Comparison of ENCODE assay signal across 1 cellular context in genomic region chr12:59637657-59638150, GRCh38.
TF ChIP-seq lines count a peak whose summit lies in the region.

No MANE protein-coding gene starts in this region.

TF ChIP-seq in GM12878, 131 proteins besides CTCF, POLR2A, EP300 and RAD21:
- TF ChIP-seq SPI1 (IDR thresholded peaks at IDR 0.05; ENCODE audit: borderline replicate concordance, insufficient read depth, low read depth, low read length) (no peak), NFIC (IDR thresholded peaks at IDR 0.05; ENCODE audit: low read depth, low read length) (no peak), GATAD2B (conservative IDR thresholded peaks at IDR 0.05; ENCODE audit: low read depth) (no peak), NBN (IDR thresholded peaks at IDR 0.05) (no peak), JUNB (IDR thresholded peaks at IDR 0.05) (no peak), MAX (IDR thresholded peaks at IDR 0.05; ENCODE audit: low read depth, low read length) (no peak), PML (IDR thresholded peaks at IDR 0.05; ENCODE audit: low read length) (no peak), IRF5 (IDR thresholded peaks at IDR 0.05; ENCODE audit: borderline replicate concordance) (no peak), SUZ12 (IDR thresholded peaks at IDR 0.05; ENCODE audit: unreplicated experiment) (no peak), PAX8 (IDR thresholded peaks at IDR 0.05) (no peak), USF2 (IDR thresholded peaks at IDR 0.05; ENCODE audit: borderline replicate concordance, low read depth, low read length) (no peak), MTA2 (IDR thresholded peaks at IDR 0.05; ENCODE audit: low read depth) (no peak), POLR2AphosphoS5 (IDR thresholded peaks at IDR 0.05; ENCODE audit: low read length) (no peak), EGR1 (IDR thresholded peaks at IDR 0.05; ENCODE audit: borderline replicate concordance in 1 of 2, low read depth in 2 of 2, low read length in 2 of 2) (no peak), MXI1 (IDR thresholded peaks at IDR 0.05; ENCODE audit: low read depth, low read length) (no peak), DPF2 (IDR thresholded peaks at IDR 0.05) (no peak), ASH2L (IDR thresholded peaks at IDR 0.05; ENCODE audit: borderline replicate concordance, low read depth) (no peak)
- TF ChIP-seq, protein P1, sequence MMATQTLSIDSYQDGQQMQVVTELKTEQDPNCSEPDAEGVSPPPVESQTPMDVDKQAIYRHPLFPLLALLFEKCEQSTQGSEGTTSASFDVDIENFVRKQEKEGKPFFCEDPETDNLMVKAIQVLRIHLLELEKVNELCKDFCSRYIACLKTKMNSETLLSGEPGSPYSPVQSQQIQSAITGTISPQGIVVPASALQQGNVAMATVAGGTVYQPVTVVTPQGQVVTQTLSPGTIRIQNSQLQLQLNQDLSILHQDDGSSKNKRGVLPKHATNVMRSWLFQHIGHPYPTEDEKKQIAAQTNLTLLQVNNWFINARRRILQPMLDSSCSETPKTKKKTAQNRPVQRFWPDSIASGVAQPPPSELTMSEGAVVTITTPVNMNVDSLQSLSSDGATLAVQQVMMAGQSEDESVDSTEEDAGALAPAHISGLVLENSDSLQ (IDR thresholded peaks at IDR 0.05), result no peak
- TF ChIP-seq, protein P2, sequence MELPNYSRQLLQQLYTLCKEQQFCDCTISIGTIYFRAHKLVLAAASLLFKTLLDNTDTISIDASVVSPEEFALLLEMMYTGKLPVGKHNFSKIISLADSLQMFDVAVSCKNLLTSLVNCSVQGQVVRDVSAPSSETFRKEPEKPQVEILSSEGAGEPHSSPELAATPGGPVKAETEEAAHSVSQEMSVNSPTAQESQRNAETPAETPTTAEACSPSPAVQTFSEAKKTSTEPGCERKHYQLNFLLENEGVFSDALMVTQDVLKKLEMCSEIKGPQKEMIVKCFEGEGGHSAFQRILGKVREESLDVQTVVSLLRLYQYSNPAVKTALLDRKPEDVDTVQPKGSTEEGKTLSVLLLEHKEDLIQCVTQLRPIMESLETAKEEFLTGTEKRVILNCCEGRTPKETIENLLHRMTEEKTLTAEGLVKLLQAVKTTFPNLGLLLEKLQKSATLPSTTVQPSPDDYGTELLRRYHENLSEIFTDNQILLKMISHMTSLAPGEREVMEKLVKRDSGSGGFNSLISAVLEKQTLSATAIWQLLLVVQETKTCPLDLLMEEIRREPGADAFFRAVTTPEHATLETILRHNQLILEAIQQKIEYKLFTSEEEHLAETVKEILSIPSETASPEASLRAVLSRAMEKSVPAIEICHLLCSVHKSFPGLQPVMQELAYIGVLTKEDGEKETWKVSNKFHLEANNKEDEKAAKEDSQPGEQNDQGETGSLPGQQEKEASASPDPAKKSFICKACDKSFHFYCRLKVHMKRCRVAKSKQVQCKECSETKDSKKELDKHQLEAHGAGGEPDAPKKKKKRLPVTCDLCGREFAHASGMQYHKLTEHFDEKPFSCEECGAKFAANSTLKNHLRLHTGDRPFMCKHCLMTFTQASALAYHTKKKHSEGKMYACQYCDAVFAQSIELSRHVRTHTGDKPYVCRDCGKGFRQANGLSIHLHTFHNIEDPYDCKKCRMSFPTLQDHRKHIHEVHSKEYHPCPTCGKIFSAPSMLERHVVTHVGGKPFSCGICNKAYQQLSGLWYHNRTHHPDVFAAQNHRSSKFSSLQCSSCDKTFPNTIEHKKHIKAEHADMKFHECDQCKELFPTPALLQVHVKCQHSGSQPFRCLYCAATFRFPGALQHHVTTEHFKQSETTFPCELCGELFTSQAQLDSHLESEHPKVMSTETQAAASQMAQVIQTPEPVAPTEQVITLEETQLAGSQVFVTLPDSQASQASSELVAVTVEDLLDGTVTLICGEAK (IDR thresholded peaks at IDR 0.05; ENCODE audit: borderline replicate concordance), result no peak
- TF ChIP-seq, protein P3, sequence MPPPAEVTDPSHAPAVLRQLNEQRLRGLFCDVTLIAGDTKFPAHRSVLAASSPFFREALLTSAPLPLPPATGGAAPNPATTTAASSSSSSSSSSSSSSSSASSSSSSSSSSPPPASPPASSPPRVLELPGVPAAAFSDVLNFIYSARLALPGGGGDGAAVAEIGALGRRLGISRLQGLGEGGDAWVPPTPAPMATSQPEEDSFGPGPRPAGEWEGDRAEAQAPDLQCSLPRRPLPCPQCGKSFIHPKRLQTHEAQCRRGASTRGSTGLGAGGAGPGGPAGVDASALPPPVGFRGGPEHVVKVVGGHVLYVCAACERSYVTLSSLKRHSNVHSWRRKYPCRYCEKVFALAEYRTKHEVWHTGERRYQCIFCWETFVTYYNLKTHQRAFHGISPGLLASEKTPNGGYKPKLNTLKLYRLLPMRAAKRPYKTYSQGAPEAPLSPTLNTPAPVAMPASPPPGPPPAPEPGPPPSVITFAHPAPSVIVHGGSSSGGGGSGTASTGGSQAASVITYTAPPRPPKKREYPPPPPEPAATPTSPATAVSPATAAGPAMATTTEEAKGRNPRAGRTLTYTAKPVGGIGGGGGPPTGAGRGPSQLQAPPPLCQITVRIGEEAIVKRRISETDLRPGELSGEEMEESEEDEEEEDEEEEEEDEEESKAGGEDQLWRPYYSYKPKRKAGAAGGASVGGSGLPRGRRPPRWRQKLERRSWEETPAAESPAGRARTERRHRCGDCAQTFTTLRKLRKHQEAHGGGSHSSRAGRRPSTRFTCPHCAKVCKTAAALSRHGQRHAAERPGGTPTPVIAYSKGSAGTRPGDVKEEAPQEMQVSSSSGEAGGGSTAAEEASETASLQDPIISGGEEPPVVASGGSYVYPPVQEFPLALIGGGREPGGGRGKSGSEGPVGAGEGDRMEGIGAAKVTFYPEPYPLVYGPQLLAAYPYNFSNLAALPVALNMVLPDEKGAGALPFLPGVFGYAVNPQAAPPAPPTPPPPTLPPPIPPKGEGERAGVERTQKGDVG (CRISPR knock-in tag; IDR thresholded peaks at IDR 0.05), result no peak
